Comparison of ENCODE assay signal across 8 cellular contexts in genomic region chr19:42176649-42176989, GRCh38. TPM values are rescaled to one million over a fixed set of nuclear protein-coding genes. Genes with fewer than 3 reads are reported as not detected.
DNase-seq lines count a peak whose midpoint lies in the region; TF ChIP-seq lines count a peak whose summit lies in the region.

No MANE protein-coding gene starts in this region.

- peak overlapping the region; percentile 99 for H3K4me2 ChIP-seq in PC-9
- H3K4me2 ChIP-seq in neuronal stem cell (ENCODE audit: insufficient read depth, low read length, poor library complexity, severe bottlenecking) = peak overlapping the region; percentile 85

- H3K9ac ChIP-seq in neuronal stem cell (ENCODE audit: low read depth, low read length, poor library complexity) = no peak overlapping the region

- H2BK120ac ChIP-seq in neuronal stem cell (ENCODE audit: low read depth, low read length) = no peak overlapping the region

- H3K4me3 ChIP-seq in PC-9 (peak overlapping the region; percentile 68), esophagus (ENCODE audit: low read depth in 1 of 2, low read length in 2 of 2) (peak overlapping the region; percentile 27 to 30), neuronal stem cell (ENCODE audit: low read length in 2 of 2) (peak overlapping the region; percentile 44 to 69)

- H3K36me3 ChIP-seq in PC-9 (ENCODE audit: low read depth) (no peaks in the 10 kb centered on the region), esophagus (ENCODE audit: control insufficient read depth in 2 of 2, insufficient read depth in 2 of 2, low read length in 1 of 2) (no peaks in the 10 kb centered on the region), neuronal stem cell (replicated peaks in 1 of 2; ENCODE audit: control insufficient read depth in 2 of 2, insufficient read depth in 2 of 2, low read length in 2 of 2) (no peaks in the 10 kb centered on the region)

- intact Hi-C loops in PC-9 (cut with micrococcal nuclease; ENCODE audit: unreplicated experiment) = no loop called here

- H3K9me3 ChIP-seq in PC-9 (ENCODE audit: insufficient read depth, low read depth) = no peaks in the 10 kb centered on the region
- H3K9me3 ChIP-seq in esophagus (ENCODE audit: control insufficient read depth in 2 of 2, insufficient read depth in 1 of 2, low read depth in 1 of 2, low read length in 1 of 2) = no peaks in the 10 kb centered on the region
- no peaks in the 10 kb centered on the region for H3K9me3 ChIP-seq in neuronal stem cell (replicated peaks in 1 of 2; ENCODE audit: control insufficient read depth in 2 of 2, insufficient read depth in 1 of 2, low read depth in 1 of 2, low read length in 2 of 2)

- no peak overlapping the region for H3K14ac ChIP-seq in neuronal stem cell (ENCODE audit: low read length)

- BruUV-seq in PC-9 (replicated peaks; lab: Mats Ljungman, UMichigan) = no TSS peak

- no peaks in the 10 kb centered on the region for H3K9me2 ChIP-seq in PC-9 (ENCODE audit: insufficient read depth)

- H3K79me1 ChIP-seq in neuronal stem cell (ENCODE audit: low read depth, low read length) = no peaks in the 10 kb centered on the region

- no peak overlapping the region for H3K4ac ChIP-seq in neuronal stem cell (ENCODE audit: low read length)

- DNase-seq in DMS79 (lab: John Stamatoyannopoulos, UW) (peak; percentile 51), DMS79 treated with DMSO at 0.1 percent for 48 hours (lab: John Stamatoyannopoulos, UW) (no peak), PC-9 (no peak), neuronal stem cell (ENCODE audit: low spot score) (peak; percentile 31), MV-4-11 (lab: John Stamatoyannopoulos, UW) (no peak)
- no peak for DNase-seq in stimulated activated naive CD4-positive, alpha-beta T cell treated with Interleukin-2 at 50 U/mL for 16 hours (lab: John Stamatoyannopoulos, UW)
- no peak for DNase-seq in effector CD4-positive, alpha-beta T cell

- POLR2A ChIA-PET in PC-9 (lab: Charles Lee; ENCODE audit: unreplicated experiment) = interaction anchor here (0.8 kb wide), 1 partner anchor 101 kb away, joined by 13 read pairs; the partner anchor contains the start of gene ZNF574

- H2BK12ac ChIP-seq in neuronal stem cell (ENCODE audit: low read length) = no peak overlapping the region

- peaks cover 37% of the 10 kb centered on the region for H3K27me3 ChIP-seq in PC-9 (ENCODE audit: insufficient read depth, low read depth)
- H3K27me3 ChIP-seq in esophagus (ENCODE audit: control insufficient read depth in 1 of 2, insufficient read depth in 2 of 2, low read length in 2 of 2) = peaks cover 0 to 16% of the 10 kb centered on the region in 2 donors
- H3K27me3 ChIP-seq in neuronal stem cell (ENCODE audit: control insufficient read depth in 3 of 3, insufficient read depth in 3 of 3, low read depth in 1 of 3, low read length in 3 of 3) = peaks cover 10 to 83% (median 60%) of the 10 kb centered on the region in 3 experiments

- H3K27ac ChIP-seq in PC-9 (no peak overlapping the region), esophagus (ENCODE audit: low read depth in 2 of 2, low read length in 1 of 2) (no peak overlapping the region), neuronal stem cell (replicated peaks; ENCODE audit: low read length) (no peak overlapping the region)

- CTCF ChIA-PET in PC-9 (lab: Charles Lee) = interaction anchor here (0.5 to 1.1 kb wide), 9 partner anchors 44 to 1379 kb away, joined by 3 to 13 read pairs (median 4); partner anchors contain the start of gene CEACAM6

- H4K8ac ChIP-seq in neuronal stem cell (ENCODE audit: low read depth, low read length) = no peak overlapping the region

- no peak overlapping the region for H4K91ac ChIP-seq in neuronal stem cell (ENCODE audit: low read depth, low read length, poor library complexity)

- 0 out of 2 replicates have a peak, but pooled peaks cover 3% of the 10 kb centered on the region for H4K20me1 ChIP-seq in PC-9 (ENCODE audit: insufficient read depth)

- 1% methylated on average over 31 of the region's 31 CpGs for WGBS in esophagus, 2 donors
- no CpG with 5 or more reads among the region's 31 CpGs for WGBS in neuronal stem cell (ENCODE audit: extremely low coverage in 2 of 2, insufficient read length in 2 of 2, insufficient replicate concordance in 1 of 2), 2 donors

- H3K18ac ChIP-seq in neuronal stem cell (ENCODE audit: low read length) = no peak overlapping the region

- no peak overlapping the region for H2AK5ac ChIP-seq in neuronal stem cell (ENCODE audit: low read depth, low read length)

- no peak overlapping the region for H2BK5ac ChIP-seq in neuronal stem cell (ENCODE audit: low read length)

- H3K79me2 ChIP-seq in PC-9 (ENCODE audit: low read depth) = no peaks in the 10 kb centered on the region

- TF ChIP-seq CTCF in PC-9 (conservative IDR thresholded peaks at IDR 0.05) = no peak

- H2BK15ac ChIP-seq in neuronal stem cell (ENCODE audit: low read length) = no peak overlapping the region

- H2AFZ ChIP-seq in PC-9 (peak overlapping the region; percentile 70), neuronal stem cell (ENCODE audit: low read length) (peak overlapping the region; percentile 88)

- H3K4me1 ChIP-seq in PC-9 (replicated peaks; ENCODE audit: insufficient read depth) (peaks cover 15% of the 10 kb centered on the region), esophagus (ENCODE audit: control insufficient read depth in 2 of 2, insufficient read depth in 2 of 2, low read length in 1 of 2) (peaks cover 0 to 7% of the 10 kb centered on the region in 2 donors), neuronal stem cell (ENCODE audit: control insufficient read depth in 2 of 2, insufficient read depth in 1 of 2, low read depth in 1 of 2, low read length in 2 of 2) (peaks cover 9 to 31% of the 10 kb centered on the region in 2 donors)

- peaks cover 10% of the 10 kb centered on the region; the same call in 1 of the 2 replicates for H3F3A ChIP-seq in PC-9 (ENCODE audit: insufficient read depth, low read depth)

- no peak overlapping the region for H3K23ac ChIP-seq in neuronal stem cell (ENCODE audit: low read depth, low read length, poor library complexity)

RNA-seq across cellular contexts. Expression of gene DEDD2, which starts 40.9 kb away (rescaled TPM):
- 45.6 and 49.6 TPM in 2 replicates for total RNA-seq in PC-9 (2021)
- 10 to 100 TPM; 20.7 to 21.9 TPM for polyA plus RNA-seq in esophagus
- 29.2 TPM for polyA plus RNA-seq in neuronal stem cell (2013, experiment 1 of 2)
- polyA plus RNA-seq in neuronal stem cell (2013, experiment 2 of 2) = 27.6 TPM

RNA-seq across cellular contexts. Expression of gene ZNF526, which starts 43.5 kb away (rescaled TPM):
- 13.4 and 13.9 TPM in 2 replicates for total RNA-seq in PC-9 (2021)
- 1 to 10 TPM; 2.3 to 3.6 TPM for polyA plus RNA-seq in esophagus
- 5.4 TPM for polyA plus RNA-seq in neuronal stem cell (2013, experiment 1 of 2)
- 5.2 TPM for polyA plus RNA-seq in neuronal stem cell (2013, experiment 2 of 2)

RNA-seq across cellular contexts. Expression of gene POU2F2, which starts 44.4 kb away (rescaled TPM):
- total RNA-seq in PC-9 (2021) = 2.9 and 3.5 TPM in 2 replicates
- polyA plus RNA-seq in esophagus = under 1 TPM; 0.39 to 0.79 TPM
- polyA plus RNA-seq in neuronal stem cell (2013, experiment 1 of 2) = 2.4 TPM
- 2.5 TPM for polyA plus RNA-seq in neuronal stem cell (2013, experiment 2 of 2)

Comparison
In these comparisons a context has a peak if more than half of its experiments do, and no peak if none do; other contexts are left out.
1. DNase-seq: peak in DMS79 (single experiment) and neuronal stem cell (single experiment); none in DMS79 treated with DMSO at 0.1 percent for 48 hours (single experiment), PC-9 (0 of 2), stimulated activated naive CD4-positive, alpha-beta T cell treated with Interleukin-2 at 50 U/mL for 16 hours (single experiment), MV-4-11 (single experiment) and effector CD4-positive, alpha-beta T cell (single experiment).
2. Peak in every context shown above with its lines, with median percentiles within 50 percentile points of each other: H3K4me3 ChIP-seq.